14 cellular contexts compared by ENCODE assay signal in the genomic region with DNA sequence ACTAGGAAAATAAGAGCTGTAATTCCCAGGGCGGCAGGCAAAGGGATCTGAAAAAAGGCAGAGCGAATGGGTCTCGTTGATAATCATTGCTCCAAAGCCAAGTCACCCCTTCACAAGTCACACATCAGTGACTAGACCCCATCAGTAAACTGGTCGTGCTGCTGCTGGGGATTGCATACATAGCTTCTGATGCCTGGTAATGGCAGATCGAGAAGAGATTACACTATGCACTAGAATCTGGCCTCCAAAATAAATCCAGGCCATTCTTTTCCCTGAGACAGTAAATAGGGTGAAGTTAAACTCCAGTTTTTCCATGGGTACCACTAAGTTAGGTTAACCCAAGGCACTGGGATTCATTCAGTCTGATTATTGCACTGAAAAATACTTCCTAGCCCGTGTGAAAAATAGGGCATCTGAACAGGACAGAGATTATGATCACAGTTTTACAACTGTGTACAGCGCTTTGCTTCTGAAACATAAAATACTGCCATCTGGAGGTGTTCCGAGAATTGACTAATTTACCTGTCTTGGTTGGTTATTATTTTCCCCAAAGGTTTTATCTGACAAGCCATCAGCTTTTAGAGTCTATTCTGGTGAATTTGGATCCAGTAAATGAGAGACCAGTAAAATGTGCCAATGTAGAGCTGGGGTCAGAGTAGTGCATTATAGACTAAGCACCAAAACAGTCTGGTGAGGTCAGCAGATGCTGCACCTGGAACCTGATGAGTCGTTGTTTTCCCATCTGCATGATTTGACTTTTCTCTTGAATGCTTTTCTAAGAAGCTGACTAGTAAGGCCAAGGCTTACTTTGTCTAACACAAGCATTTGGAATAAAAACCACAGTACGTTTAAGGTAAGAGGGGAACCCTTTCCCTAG.
DNase-seq lines count a peak whose midpoint lies in the region; ATAC-seq and TF ChIP-seq lines count a peak whose summit lies in the region.
"Had no signal": no experiment of that assay in that cellular context is flagged by ENCODE, and none has a peak within 500 bp of the region (broad histone marks: within the 10 kb centered on the region; RNA-seq: fewer than 3 reads in every experiment).

No MANE protein-coding gene starts in this region.

- DNase-seq in MCF 10A (ENCODE audit: unreplicated experiment) (peak; percentile 37), breast epithelium (ENCODE audit: low spot score in 2 of 2) (no peak), NCI-H1092 treated with DMSO at 0.1 percent for 48 hours (lab: John Stamatoyannopoulos, UW) (peak; percentile 40), dermis blood vessel endothelial cell (peak; percentile 76), DMS114 treated with DMSO at 0.1 percent for 48 hours (lab: John Stamatoyannopoulos, UW; ENCODE audit: unreplicated experiment) (no peak)
- DNase-seq: amniotic stem cell; CD8-positive, alpha-beta memory T cell; midbrain; NCI-H524 treated with DMSO at 0.1 percent for 48 hours; stimulated activated CD4-positive, alpha-beta T cell treated with anti-CD3 and anti-CD28 coated beads, Interleukin-15, amount 100 ng/mL, for 24 hours had no signal

- ATAC-seq in GM18858 (IDR thresholded peaks at IDR 0.05; ENCODE audit: unreplicated experiment) (no peak), HG02885 (IDR thresholded peaks at IDR 0.05; ENCODE audit: poor library complexity, unreplicated experiment) (no peak)

- H3K27me3 Mint-ChIP-seq in MCF 10A (ENCODE audit: insufficient read depth, unreplicated experiment) = no peaks in the 10 kb centered on the region
- no peaks in the 10 kb centered on the region for H3K27me3 Mint-ChIP-seq in stimulated activated naive CD8-positive, alpha-beta T cell treated with anti-CD3 and anti-CD28 coated beads, Interleukin-15, Interleukin-2, amounts not matched to agents 100 ng/mL and 50 ng/mL, for 24 hours
- H3K27me3 Mint-ChIP-seq: CD8-positive, alpha-beta memory T cell had no signal

- no peaks in the 10 kb centered on the region for H3K9me3 ChIP-seq in breast epithelium
- H3K9me3 ChIP-seq: thoracic aorta had no signal

- no peaks in the 10 kb centered on the region for H3K9me3 Mint-ChIP-seq in MCF 10A (ENCODE audit: unreplicated experiment)
- H3K9me3 Mint-ChIP-seq in stimulated activated naive CD8-positive, alpha-beta T cell treated with anti-CD3 and anti-CD28 coated beads, Interleukin-15, Interleukin-2, amounts not matched to agents 100 ng/mL and 50 ng/mL, for 24 hours = no peaks in the 10 kb centered on the region
- H3K9me3 Mint-ChIP-seq: CD8-positive, alpha-beta memory T cell had no signal

- POLR2A ChIA-PET in MCF 10A (lab: Yijun Ruan, JAX) = interaction anchor here (0.7 to 4.5 kb wide), 8 partner anchors 12 to 335 kb away, joined by 3 to 40 read pairs (median 5); partner anchors contain the start of gene FHIP2A

- H3K4me3 Mint-ChIP-seq in MCF 10A (ENCODE audit: unreplicated experiment) = no peak overlapping the region
- no peak overlapping the region for H3K4me3 Mint-ChIP-seq in stimulated activated naive CD8-positive, alpha-beta T cell treated with anti-CD3 and anti-CD28 coated beads, Interleukin-15, Interleukin-2, amounts not matched to agents 100 ng/mL and 50 ng/mL, for 24 hours
- H3K4me3 Mint-ChIP-seq: CD8-positive, alpha-beta memory T cell had no signal

- peaks cover 16% of the 10 kb centered on the region for H3K4me1 Mint-ChIP-seq in MCF 10A (ENCODE audit: insufficient read depth, unreplicated experiment)
- H3K4me1 Mint-ChIP-seq in stimulated activated naive CD8-positive, alpha-beta T cell treated with anti-CD3 and anti-CD28 coated beads, Interleukin-15, Interleukin-2, amounts not matched to agents 100 ng/mL and 50 ng/mL, for 24 hours (ENCODE audit: low read depth) = peaks cover 49% of the 10 kb centered on the region

- no peak for TF ChIP-seq POLR2A in breast epithelium (IDR thresholded peaks at IDR 0.05)

- H3K27ac Mint-ChIP-seq in MCF 10A (ENCODE audit: low read depth, unreplicated experiment) = no peak overlapping the region
- H3K27ac Mint-ChIP-seq in stimulated activated naive CD8-positive, alpha-beta T cell treated with anti-CD3 and anti-CD28 coated beads, Interleukin-15, Interleukin-2, amounts not matched to agents 100 ng/mL and 50 ng/mL, for 24 hours = peak overlapping the region; percentile 4

- H3K4me3 ChIP-seq in breast epithelium = no peak overlapping the region
- H3K4me3 ChIP-seq: thoracic aorta had no signal

- TSS peak; percentile 9 for BruUV-seq in MCF 10A (replicated peaks; lab: Mats Ljungman, UMichigan)

- H3K27me3 ChIP-seq in breast epithelium = no peaks in the 10 kb centered on the region

- no peak for TF ChIP-seq CTCF in MCF 10A (IDR thresholded peaks at IDR 0.05; ENCODE audit: unreplicated experiment)
- TF ChIP-seq CTCF in breast epithelium (IDR thresholded peaks at IDR 0.05) = no peak

- peaks cover 0 to 10% of the 10 kb centered on the region in 2 donors for H3K4me1 ChIP-seq in breast epithelium

- H3K36me3 Mint-ChIP-seq in MCF 10A (ENCODE audit: insufficient read depth, unreplicated experiment) = peaks cover 29% of the 10 kb centered on the region
- peaks cover 55% of the 10 kb centered on the region for H3K36me3 Mint-ChIP-seq in stimulated activated naive CD8-positive, alpha-beta T cell treated with anti-CD3 and anti-CD28 coated beads, Interleukin-15, Interleukin-2, amounts not matched to agents 100 ng/mL and 50 ng/mL, for 24 hours (ENCODE audit: low read depth)

- intact Hi-C loops in MCF 10A (cut with micrococcal nuclease) = no loop called here
- intact Hi-C loops in breast epithelium (cut with DNase I; ENCODE audit: low total_unique reads) = no loop called here

- H3K27ac ChIP-seq in breast epithelium = peak overlapping the region in 1 of 2 donors; percentile 23
- H3K27ac ChIP-seq: thoracic aorta had no signal

- no peaks in the 10 kb centered on the region for H3K36me3 ChIP-seq in breast epithelium
- H3K36me3 ChIP-seq: thoracic aorta had no signal

- CTCF ChIA-PET in MCF 10A (lab: Yijun Ruan, JAX) = interaction anchor here (0.5 to 4.9 kb wide), 13 partner anchors 11 to 592 kb away, joined by 3 to 26 read pairs (median 3); no protein-coding TSS in a partner anchor

Comparison
In these comparisons a context has a peak if more than half of its experiments do, and no peak if none do; other contexts are left out.
1. DNase-seq: peak in MCF 10A (single experiment), NCI-H1092 treated with DMSO at 0.1 percent for 48 hours (single experiment) and dermis blood vessel endothelial cell (single experiment); none in breast epithelium (0 of 2) and DMS114 treated with DMSO at 0.1 percent for 48 hours (single experiment).